25 cellular contexts compared by ENCODE assay signal in genomic region chr12:28795306-28795705, GRCh38.
DNase-seq lines count a peak whose midpoint lies in the region; ATAC-seq, FAIRE-seq and TF ChIP-seq lines count a peak whose summit lies in the region.
"Had no signal": no experiment of that assay in that cellular context is flagged by ENCODE, and none has a peak within 500 bp of the region (broad histone marks: within the 10 kb centered on the region; RNA-seq: fewer than 3 reads in every experiment).

No MANE protein-coding gene starts in this region.

- H3K27ac ChIP-seq in AG04450 (ENCODE audit: low read depth, low read length) = no peak overlapping the region
- H3K27ac ChIP-seq in K562 (ENCODE audit: extremely low read depth, low read depth, low read length) = no peak overlapping the region
- no peak overlapping the region for H3K27ac ChIP-seq in foreskin keratinocyte
- H3K27ac ChIP-seq in WERI-Rb-1 = no peak overlapping the region
- H3K27ac ChIP-seq: lower lobe of right lung, neural progenitor cell, SK-N-MC, skin epidermis had no signal

- in situ Hi-C loops in K562 (cut with MboI) = no loop called here

- DNase-seq in AG04450 (ENCODE audit: low read depth, low spot score) (peak; percentile 7), NCI-H226 (peak; percentile 15), K562 (ENCODE audit: extremely low read depth in 1 of 4, low spot score in 3 of 4) (no peak), foreskin keratinocyte (peak; percentile 19 to 33), posterior cingulate gyrus (no peak), WERI-Rb-1 (no peak), HEK293T (ENCODE audit: extremely low spot score) (no peak)
- DNase-seq: activated CD8-positive, alpha-beta memory T cell treated with anti-CD3 and anti-CD28 coated beads, Interleukin-2, amount 50 U/mL, for 4 hours; activated naive CD8-positive, alpha-beta T cell treated with anti-CD3 and anti-CD28 coated beads, Interleukin-2, amount 10 ng/mL, durations not matched to agents 7 days and 5 days; cortex of kidney; GF-D8; immature natural killer cell; Karpas-422; lower lobe of right lung; NCI-H1930; NCI-H345; RPMI8226; stimulated activated CD4-positive, alpha-beta T cell treated with anti-CD3 and anti-CD28 coated beads, Interleukin-1b, Interleukin-23, amount 100 ng/mL, for 48 hours had no signal

- H3K4me3 ChIP-seq in AG04450 (ENCODE audit: low read depth, low read length) (no peak overlapping the region), K562 (no peak overlapping the region), WERI-Rb-1 (ENCODE audit: low read depth, low read length) (no peak overlapping the region)
- H3K4me3 ChIP-seq: lower lobe of right lung, neural progenitor cell, SK-N-MC, skin epidermis had no signal

- CTCF ChIA-PET in AG04450 (lab: Charles Lee) (no interaction called here), K562 (lab: Yijun Ruan, JAX; ENCODE audit: low intra/inter-chr PET ratio) (no interaction called here), HEK293T (lab: Yijun Ruan, JAX) (no interaction called here)

- no peak overlapping the region for H2AFZ ChIP-seq in K562 (ENCODE audit: low read depth, low read length)
- H2AFZ ChIP-seq: neural progenitor cell had no signal

- no peak overlapping the region for H3K4me2 ChIP-seq in K562 (ENCODE audit: insufficient read depth, low read length)
- H3K4me2 ChIP-seq: neural progenitor cell had no signal

- H4K20me1 ChIP-seq in K562 (replicated peaks; ENCODE audit: control insufficient read depth, insufficient read depth, low read length) = no peaks in the 10 kb centered on the region

- POLR2A ChIA-PET in AG04450 (lab: Yijun Ruan, JAX) (no interaction called here), K562 (lab: Yijun Ruan, JAX) (no interaction called here), HEK293T (lab: Yijun Ruan, JAX) (no interaction called here)

- H3K9me1 ChIP-seq in K562 (ENCODE audit: control insufficient read depth, insufficient read depth, low read length) = no peaks in the 10 kb centered on the region

- no peak overlapping the region for H3K9ac ChIP-seq in K562 (ENCODE audit: insufficient read depth in 1 of 2, low read depth in 2 of 2, low read length in 2 of 2)
- H3K9ac ChIP-seq: neural progenitor cell had no signal

- 0% methylated on average over 1 of the region's 1 CpG for WGBS in K562 (ENCODE audit: insufficient coverage, low coverage, missing lambda C conversion rate)

- H3K4me1 ChIP-seq in K562 (replicated peaks in 1 of 2; ENCODE audit: control insufficient read depth in 2 of 2, insufficient read depth in 2 of 2, low read length in 2 of 2) = no peaks in the 10 kb centered on the region
- no peaks in the 10 kb centered on the region for H3K4me1 ChIP-seq in foreskin keratinocyte
- H3K4me1 ChIP-seq: lower lobe of right lung, neural progenitor cell had no signal

- intact Hi-C loops in K562 (cut with micrococcal nuclease) = no loop called here
- intact Hi-C loops in posterior cingulate gyrus (cut with DNase I) = no loop called here

- no peak for TF ChIP-seq POLR2A in K562 (conservative IDR thresholded peaks at IDR 0.05)

- FAIRE-seq in K562 (lab: Jason Lieb, UNC) = no peak
- FAIRE-seq: HTR-8/SVneo, urothelium cell line had no signal

- TF ChIP-seq CTCF in AG04450 (IDR thresholded peaks at IDR 0.05; ENCODE audit: low read depth, low read length) (no peak), K562 (IDR thresholded peaks at IDR 0.05 in 2 of 3, conservative IDR thresholded peaks at IDR 0.05 in 1 of 3; ENCODE audit: insufficient read depth in 2 of 3, low read depth in 1 of 3, low read length in 3 of 3) (no peak), foreskin keratinocyte (conservative IDR thresholded peaks at IDR 0.05) (no peak), WERI-Rb-1 (IDR thresholded peaks at IDR 0.05; ENCODE audit: low read depth, low read length) (no peak)

- H3K79me2 ChIP-seq in K562 (ENCODE audit: control insufficient read depth, insufficient read depth, low read length) = no peaks in the 10 kb centered on the region

- H3K9me3 ChIP-seq in AG04450 (ENCODE audit: control insufficient read depth, insufficient read depth, low read length) (no peaks in the 10 kb centered on the region), K562 (replicated peaks; ENCODE audit: control insufficient read depth, insufficient read depth, low read depth, low read length) (no peaks in the 10 kb centered on the region), WERI-Rb-1 (ENCODE audit: severe bottlenecking) (no peaks in the 10 kb centered on the region)
- H3K9me3 ChIP-seq: lower lobe of right lung had no signal

- BruUV-seq in K562 (replicated peaks; lab: Mats Ljungman, UMichigan) = no TSS peak

- no peaks in the 10 kb centered on the region for H3K36me3 ChIP-seq in K562 (ENCODE audit: control insufficient read depth, insufficient read depth, low read length)
- H3K36me3 ChIP-seq in WERI-Rb-1 = no peaks in the 10 kb centered on the region
- H3K36me3 ChIP-seq: lower lobe of right lung, neural progenitor cell had no signal

- H3K27me3 ChIP-seq in AG04450 (ENCODE audit: control insufficient read depth, insufficient read depth, low read length) (no peaks in the 10 kb centered on the region), K562 (ENCODE audit: control insufficient read depth in 2 of 2, insufficient read depth in 2 of 2, low read length in 2 of 2) (no peaks in the 10 kb centered on the region), foreskin keratinocyte (no peaks in the 10 kb centered on the region), WERI-Rb-1 (ENCODE audit: insufficient read depth, low read depth, severe bottlenecking) (no peaks in the 10 kb centered on the region)
- H3K27me3 ChIP-seq: neural progenitor cell had no signal

- ATAC-seq in K562 (no peak), foreskin keratinocyte (peak; percentile 31), GM19455 (IDR thresholded peaks at IDR 0.05; ENCODE audit: unreplicated experiment) (no peak)
- ATAC-seq: lower lobe of right lung; stimulated activated effector memory CD8-positive, alpha-beta T cell treated with anti-CD3 and anti-CD28 coated beads, Interleukin-12 subunit alpha, Interleukin-12 subunit beta, amount 100 ng/mL, for 72 hours had no signal

- TF ChIP-seq RAD21 in K562 (CRISPR knock-in tag; conservative IDR thresholded peaks at IDR 0.05 in 1 of 2, IDR thresholded peaks at IDR 0.05 in 1 of 2) = no peak

- no peak for TF ChIP-seq EP300 in K562 (IDR thresholded peaks at IDR 0.05; ENCODE audit: low read length)

TF ChIP-seq in K562, 482 proteins besides CTCF, POLR2A, EP300 and RAD21 (continues in another document):
- TF ChIP-seq NCOA2 (IDR thresholded peaks at IDR 0.05; ENCODE audit: partially characterized antibody in 2 of 2) = no peak
- peak; percentile 30; the same call in 1 of the 2 replicates for TF ChIP-seq NFE2L1 (tag; IDR thresholded peaks at IDR 0.05; ENCODE audit: borderline replicate concordance, low read depth)

TF ChIP-seq in HEK293T, 16 proteins besides CTCF, POLR2A, EP300 and RAD21:
- TF ChIP-seq ARNT (IDR thresholded peaks at IDR 0.05) (no peak), BHLHE40 (IDR thresholded peaks at IDR 0.05; ENCODE audit: borderline replicate concordance) (no peak), FOXM1 (IDR thresholded peaks at IDR 0.05; ENCODE audit: borderline replicate concordance) (no peak), FOXK2 (IDR thresholded peaks at IDR 0.05) (no peak), CTBP1 (IDR thresholded peaks at IDR 0.05; ENCODE audit: borderline replicate concordance) (no peak), NFRKB (IDR thresholded peaks at IDR 0.05) (no peak), L3MBTL2 (conservative IDR thresholded peaks at IDR 0.05) (no peak), TARDBP (IDR thresholded peaks at IDR 0.05) (no peak), SP1 (IDR thresholded peaks at IDR 0.05) (no peak), HDGF (IDR thresholded peaks at IDR 0.05; ENCODE audit: borderline replicate concordance) (no peak), ZNF384 (IDR thresholded peaks at IDR 0.05) (no peak), PKNOX1 (IDR thresholded peaks at IDR 0.05) (no peak), FOXA1 (IDR thresholded peaks at IDR 0.05) (no peak), LEF1 (IDR thresholded peaks at IDR 0.05; ENCODE audit: borderline replicate concordance) (no peak)

Comparison
In these comparisons a context has a peak if more than half of its experiments do, and no peak if none do; other contexts are left out.
1. DNase-seq: peak in AG04450 (single experiment), NCI-H226 (single experiment) and foreskin keratinocyte (2 of 2); none in K562 (0 of 4), posterior cingulate gyrus (0 of 10), WERI-Rb-1 (single experiment) and HEK293T (single experiment).